ENCODE assay signal across 10 cellular contexts in the genomic region with DNA sequence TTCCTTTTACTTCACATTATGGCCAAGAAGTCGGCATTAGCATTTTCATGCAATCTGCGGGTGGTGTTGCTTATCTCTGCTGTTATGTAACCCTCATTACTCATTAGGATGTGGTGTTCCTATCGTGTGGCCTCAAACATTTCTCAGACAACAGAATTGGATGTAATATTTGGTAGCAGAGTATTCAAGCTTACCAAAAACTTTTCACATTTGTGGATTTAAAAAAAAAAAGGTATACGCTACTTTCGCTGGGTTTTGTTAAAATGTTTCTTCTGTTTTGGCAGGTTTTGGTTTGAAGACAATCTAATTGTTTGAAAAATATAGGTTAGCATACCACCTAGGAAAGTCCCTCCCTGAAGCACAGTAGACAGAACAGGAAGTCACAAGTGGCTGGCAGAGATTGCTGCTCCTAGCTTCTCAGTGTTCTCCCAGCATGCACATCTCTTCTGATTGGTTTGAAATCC.
A peak's percentile ranks its signal among the peaks of the same experiment; 100 is the strongest.
DNase-seq lines count a peak whose midpoint lies in the region; ATAC-seq and TF ChIP-seq lines count a peak whose summit lies in the region.
"Had no signal": no experiment of that assay in that cellular context is flagged by ENCODE, and none has a peak within 500 bp of the region (broad histone marks: within the 10 kb centered on the region; RNA-seq: fewer than 3 reads in every experiment).

No MANE protein-coding gene starts in this region.

- H3K36me3 ChIP-seq in mesenchymal stem cell (ENCODE audit: control insufficient read depth in 1 of 2, insufficient read depth in 2 of 2, low read depth in 1 of 2, low read length in 2 of 2) = no peaks in the 10 kb centered on the region
- no peaks in the 10 kb centered on the region for H3K36me3 ChIP-seq in gastroesophageal sphincter

- H3K18ac ChIP-seq in mesenchymal stem cell (ENCODE audit: low read depth in 1 of 2, low read length in 2 of 2) = no peak overlapping the region

- WGBS in mesenchymal stem cell = 100% methylated on average over 2 of the region's 5 CpGs
- 37 to 48% methylated on average over 5 of the region's 5 CpGs for WGBS in gastroesophageal sphincter (ENCODE audit: low coverage in 1 of 2), 2 donors

- no peak overlapping the region for H3K14ac ChIP-seq in mesenchymal stem cell (ENCODE audit: low read length in 2 of 2)

- H4K91ac ChIP-seq in mesenchymal stem cell (ENCODE audit: low read length) = no peak overlapping the region

- H2AK5ac ChIP-seq in mesenchymal stem cell (ENCODE audit: low read length, severe bottlenecking) = no peak overlapping the region

- peaks cover 2% of the 10 kb centered on the region for H3K36me3 Mint-ChIP-seq in activated CD8-positive, alpha-beta T cell treated with anti-CD3 and anti-CD28 coated beads, Interleukin-2, amount 10 ng/mL, durations not matched to agents 7 days and 5 days (ENCODE audit: low read depth)

- ATAC-seq in GM18868 (IDR thresholded peaks at IDR 0.05; ENCODE audit: unreplicated experiment) = peak; percentile 97
- peak; percentile 83 for ATAC-seq in HG03378 (IDR thresholded peaks at IDR 0.05; ENCODE audit: unreplicated experiment)
- peak; percentile 73 for ATAC-seq in activated CD8-positive, alpha-beta T cell treated with anti-CD3 and anti-CD28 coated beads, Interleukin-2, amount 10 ng/mL, durations not matched to agents 7 days and 5 days
- ATAC-seq in sciatic nerve = no peak
- no peak for ATAC-seq in GM19467 (IDR thresholded peaks at IDR 0.05; ENCODE audit: unreplicated experiment)
- no peak for ATAC-seq in gastroesophageal sphincter

- H3K4me2 ChIP-seq in mesenchymal stem cell (ENCODE audit: low read length, poor library complexity, severe bottlenecking) = no peak overlapping the region

- H3K27ac Mint-ChIP-seq in activated CD8-positive, alpha-beta T cell treated with anti-CD3 and anti-CD28 coated beads, Interleukin-2, amount 10 ng/mL, durations not matched to agents 7 days and 5 days = no peak overlapping the region
- H3K27ac Mint-ChIP-seq: naive B cell had no signal

- H3K4me1 ChIP-seq in mesenchymal stem cell (ENCODE audit: control insufficient read depth, insufficient read depth, low read depth, low read length) = no peaks in the 10 kb centered on the region
- no peaks in the 10 kb centered on the region for H3K4me1 ChIP-seq in gastroesophageal sphincter

- no peak overlapping the region for H3K4me3 Mint-ChIP-seq in activated CD8-positive, alpha-beta T cell treated with anti-CD3 and anti-CD28 coated beads, Interleukin-2, amount 10 ng/mL, durations not matched to agents 7 days and 5 days
- H3K4me3 Mint-ChIP-seq: naive B cell had no signal

- H3K4me3 ChIP-seq in mesenchymal stem cell (ENCODE audit: insufficient read depth in 1 of 2, low read depth in 1 of 2, low read length in 2 of 2) (no peak overlapping the region), gastroesophageal sphincter (no peak overlapping the region)

- DNase-seq in activated CD8-positive, alpha-beta T cell treated with anti-CD3 and anti-CD28 coated beads, Interleukin-2, amount 10 ng/mL, durations not matched to agents 7 days and 5 days = peak; percentile 29
- DNase-seq in mesenchymal stem cell = peak; percentile 35
- DNase-seq in sciatic nerve (ENCODE audit: low spot score) = no peak
- no peak for DNase-seq in cardiac septum (ENCODE audit: low spot score)
- DNase-seq: naive B cell, NCI-H526 treated with DMSO at 0.1 percent for 48 hours had no signal

- POLR2A ChIA-PET in activated CD8-positive, alpha-beta T cell treated with anti-CD3 and anti-CD28 coated beads, Interleukin-2, amount 10 ng/mL, durations not matched to agents 7 days and 5 days (lab: Charles Lee) = interaction anchor here (0.6 kb wide), 1 partner anchor 56 kb away, joined by 3 read pairs; no protein-coding TSS in a partner anchor

- H2AFZ ChIP-seq in mesenchymal stem cell (ENCODE audit: low read depth, low read length) = no peak overlapping the region

- H2BK15ac ChIP-seq in mesenchymal stem cell (ENCODE audit: low read depth, poor library complexity, severe bottlenecking) = no peak overlapping the region

- TF ChIP-seq EP300 in gastroesophageal sphincter (IDR thresholded peaks at IDR 0.05) = no peak

- H3K27me3 ChIP-seq in mesenchymal stem cell (ENCODE audit: control insufficient read depth in 1 of 2, insufficient read depth in 1 of 2, low read length in 2 of 2) (no peaks in the 10 kb centered on the region), gastroesophageal sphincter (no peaks in the 10 kb centered on the region)

- H3K27me3 Mint-ChIP-seq in activated CD8-positive, alpha-beta T cell treated with anti-CD3 and anti-CD28 coated beads, Interleukin-2, amount 10 ng/mL, durations not matched to agents 7 days and 5 days (ENCODE audit: low read depth) = peaks cover 8% of the 10 kb centered on the region

- TF ChIP-seq POLR2A in gastroesophageal sphincter (IDR thresholded peaks at IDR 0.05) = no peak

- no peaks in the 10 kb centered on the region for H3K9me3 ChIP-seq in mesenchymal stem cell (ENCODE audit: control insufficient read depth, low read length)
- no peaks in the 10 kb centered on the region for H3K9me3 ChIP-seq in gastroesophageal sphincter

- H3K23ac ChIP-seq in mesenchymal stem cell (ENCODE audit: low read length in 2 of 2) = no peak overlapping the region

- H3K4me1 Mint-ChIP-seq in activated CD8-positive, alpha-beta T cell treated with anti-CD3 and anti-CD28 coated beads, Interleukin-2, amount 10 ng/mL, durations not matched to agents 7 days and 5 days (ENCODE audit: low read depth) = peaks cover 20% of the 10 kb centered on the region
- H3K4me1 Mint-ChIP-seq: naive B cell had no signal

- intact Hi-C loops in sciatic nerve (cut with DNase I) = no loop called here
- intact Hi-C loops in cardiac septum (cut with DNase I) = no loop called here

- no peak for TF ChIP-seq CTCF in gastroesophageal sphincter (IDR thresholded peaks at IDR 0.05)

- no peak overlapping the region for H4K8ac ChIP-seq in mesenchymal stem cell (ENCODE audit: low read length)

- H2BK120ac ChIP-seq in mesenchymal stem cell (ENCODE audit: low read depth, low read length) = no peak overlapping the region

- no peak overlapping the region for H2BK12ac ChIP-seq in mesenchymal stem cell (ENCODE audit: low read length in 2 of 2)

- H3K4ac ChIP-seq in mesenchymal stem cell (ENCODE audit: low read depth in 1 of 2, low read length in 2 of 2) = no peak overlapping the region

- CTCF ChIA-PET in activated CD8-positive, alpha-beta T cell treated with anti-CD3 and anti-CD28 coated beads, Interleukin-2, amount 10 ng/mL, durations not matched to agents 7 days and 5 days (lab: Charles Lee) = interaction anchor here (1.2 kb wide), 1 partner anchor 20 kb away, joined by 3 read pairs; no protein-coding TSS in a partner anchor

- no peak overlapping the region for H3K9ac ChIP-seq in mesenchymal stem cell (ENCODE audit: low read length)

- no peaks in the 10 kb centered on the region for H3K79me1 ChIP-seq in mesenchymal stem cell (replicated peaks; ENCODE audit: low read length, poor library complexity, severe bottlenecking)

- H2BK5ac ChIP-seq in mesenchymal stem cell (ENCODE audit: low read depth, low read length, poor library complexity, severe bottlenecking) = no peak overlapping the region

- H3K9me3 Mint-ChIP-seq in activated CD8-positive, alpha-beta T cell treated with anti-CD3 and anti-CD28 coated beads, Interleukin-2, amount 10 ng/mL, durations not matched to agents 7 days and 5 days (ENCODE audit: insufficient read depth) = no peaks in the 10 kb centered on the region

- H3K27ac ChIP-seq in mesenchymal stem cell (ENCODE audit: low read length, poor library complexity, severe bottlenecking) (no peak overlapping the region), gastroesophageal sphincter (no peak overlapping the region)

Comparison
In these comparisons a context has a peak if more than half of its experiments do, and no peak if none do; other contexts are left out.
1. ATAC-seq: peak in GM18868 (single experiment), HG03378 (single experiment) and activated CD8-positive, alpha-beta T cell treated with anti-CD3 and anti-CD28 coated beads, Interleukin-2, amount 10 ng/mL, durations not matched to agents 7 days and 5 days (single experiment); none in sciatic nerve (single experiment), GM19467 (single experiment) and gastroesophageal sphincter (single experiment).
2. DNase-seq: peak in activated CD8-positive, alpha-beta T cell treated with anti-CD3 and anti-CD28 coated beads, Interleukin-2, amount 10 ng/mL, durations not matched to agents 7 days and 5 days (single experiment) and mesenchymal stem cell (single experiment); none in sciatic nerve (single experiment) and cardiac septum (single experiment).